Comparison of ENCODE assay signal across 21 cellular contexts in genomic region chr2:115867024-115867423, GRCh38.
DNase-seq lines count a peak whose midpoint lies in the region; ATAC-seq, FAIRE-seq and TF ChIP-seq lines count a peak whose summit lies in the region.
"Had no signal": no experiment of that assay in that cellular context is flagged by ENCODE, and none has a peak within 500 bp of the region (broad histone marks: within the 10 kb centered on the region; RNA-seq: fewer than 3 reads in every experiment).

No MANE protein-coding gene starts in this region.

- TF ChIP-seq POLR2A in A549 (IDR thresholded peaks at IDR 0.05; ENCODE audit: low read length) = no peak
- no peak for TF ChIP-seq POLR2A in IMR-90 (IDR thresholded peaks at IDR 0.05; ENCODE audit: low read depth, low read length)
- no peak for TF ChIP-seq POLR2A in K562 (conservative IDR thresholded peaks at IDR 0.05)

- H3K27me3 ChIP-seq in IMR-90 (ENCODE audit: control insufficient read depth, insufficient read depth, low read length) (no peaks in the 10 kb centered on the region), K562 (ENCODE audit: control insufficient read depth in 2 of 2, insufficient read depth in 2 of 2, low read length in 2 of 2) (no peaks in the 10 kb centered on the region)
- H3K27me3 ChIP-seq: BLaER1 treated with 17β-estradiol and CSF1 and Interleukin-3, amounts not matched to agents 10 nM and 100 nM had no signal

- H3K27me3 Mint-ChIP-seq in activated T-helper 2 cell treated with anti-CD3 and anti-CD28 coated beads, Interferon-gamma antibody, Interleukin-2, Interleukin-4, amounts not matched to agents 10 μg/mL and 5 μg/mL and 100 μg/mL, durations not matched to agents 14 hours and 24 hours and 36 hours (ENCODE audit: low read depth) = no peaks in the 10 kb centered on the region
- H3K27me3 Mint-ChIP-seq: B cell; CD4-positive, alpha-beta T cell had no signal

- H3K4me1 ChIP-seq in A549 (no peaks in the 10 kb centered on the region), IMR-90 (ENCODE audit: control insufficient read depth, insufficient read depth, low read length) (no peaks in the 10 kb centered on the region), K562 (replicated peaks in 1 of 2; ENCODE audit: control insufficient read depth in 2 of 2, insufficient read depth in 2 of 2, low read length in 2 of 2) (no peaks in the 10 kb centered on the region)
- H3K4me1 ChIP-seq: BLaER1 treated with 17β-estradiol and CSF1 and Interleukin-3, amounts not matched to agents 10 nM and 100 nM; Caco-2 had no signal

- H3K9me3 Mint-ChIP-seq in activated T-helper 2 cell treated with anti-CD3 and anti-CD28 coated beads, Interferon-gamma antibody, Interleukin-2, Interleukin-4, amounts not matched to agents 10 μg/mL and 5 μg/mL and 100 μg/mL, durations not matched to agents 14 hours and 24 hours and 36 hours = peaks cover 27% of the 10 kb centered on the region

- FAIRE-seq in A549 (lab: Jason Lieb, UNC) = no peak
- no peak for FAIRE-seq in K562 (lab: Jason Lieb, UNC)
- FAIRE-seq: A204.1, D721Med, G401.6, GM12891, GM19239 had no signal

- H3K36me3 ChIP-seq in IMR-90 (ENCODE audit: control insufficient read depth, insufficient read depth, low read length) (no peaks in the 10 kb centered on the region), K562 (ENCODE audit: control insufficient read depth, insufficient read depth, low read length) (no peaks in the 10 kb centered on the region)
- H3K36me3 ChIP-seq: BLaER1 treated with 17β-estradiol and CSF1 and Interleukin-3, amounts not matched to agents 10 nM and 100 nM had no signal

- dilution Hi-C loops in IMR-90 (cut with HindIII; ENCODE audit: low sequenced_read_pairs, unreplicated experiment) = no loop called here

- no peak overlapping the region for H3K27ac Mint-ChIP-seq in activated T-helper 2 cell treated with anti-CD3 and anti-CD28 coated beads, Interferon-gamma antibody, Interleukin-2, Interleukin-4, amounts not matched to agents 10 μg/mL and 5 μg/mL and 100 μg/mL, durations not matched to agents 14 hours and 24 hours and 36 hours
- H3K27ac Mint-ChIP-seq: B cell; CD4-positive, alpha-beta T cell; CD8-positive, alpha-beta T cell had no signal

- H4K20me1 ChIP-seq in IMR-90 (ENCODE audit: insufficient read depth, low read length) = no peaks in the 10 kb centered on the region
- H4K20me1 ChIP-seq in K562 (replicated peaks; ENCODE audit: control insufficient read depth, insufficient read depth, low read length) = no peaks in the 10 kb centered on the region
- H4K20me1 ChIP-seq: BLaER1 treated with 17β-estradiol and CSF1 and Interleukin-3, amounts not matched to agents 10 nM and 100 nM had no signal

- H3K56ac ChIP-seq in IMR-90 (ENCODE audit: extremely low read depth, insufficient read depth, low read length) = no peak overlapping the region

- no peak overlapping the region for H2AK5ac ChIP-seq in IMR-90 (ENCODE audit: low read depth, low read length)

- in situ Hi-C loops in IMR-90 (cut with MboI; ENCODE audit: low sequenced_read_pairs) = no loop called here
- in situ Hi-C loops in K562 (cut with MboI) = no loop called here

- H2BK120ac ChIP-seq in IMR-90 (ENCODE audit: low read depth, low read length) = no peak overlapping the region

- intact Hi-C loops in IMR-90 (cut with micrococcal nuclease) (no loop called here), K562 (cut with micrococcal nuclease) (no loop called here)
- intact Hi-C loops in activated T-helper 2 cell treated with anti-CD3 and anti-CD28 coated beads, Interferon-gamma antibody, Interleukin-2, Interleukin-4, amounts not matched to agents 10 μg/mL and 5 μg/mL and 100 μg/mL, durations not matched to agents 14 hours and 24 hours and 36 hours (cut with micrococcal nuclease) = no loop called here

- no peak overlapping the region for H4K5ac ChIP-seq in IMR-90 (ENCODE audit: low read depth, low read length)

- BruUV-seq in IMR-90 (replicated peaks; lab: Mats Ljungman, UMichigan) (no TSS peak), K562 (replicated peaks; lab: Mats Ljungman, UMichigan) (no TSS peak)

- no peak overlapping the region for H3K4ac ChIP-seq in IMR-90 (ENCODE audit: low read depth, low read length)

- H2BK20ac ChIP-seq in IMR-90 (ENCODE audit: low read depth, low read length) = no peak overlapping the region

- H3K36me3 Mint-ChIP-seq in activated T-helper 2 cell treated with anti-CD3 and anti-CD28 coated beads, Interferon-gamma antibody, Interleukin-2, Interleukin-4, amounts not matched to agents 10 μg/mL and 5 μg/mL and 100 μg/mL, durations not matched to agents 14 hours and 24 hours and 36 hours (ENCODE audit: low read depth) = no peaks in the 10 kb centered on the region
- H3K36me3 Mint-ChIP-seq: CD8-positive, alpha-beta T cell had no signal

- H3K79me1 ChIP-seq in IMR-90 (ENCODE audit: low read depth in 1 of 2, low read length in 2 of 2) = no peaks in the 10 kb centered on the region

- no peak overlapping the region for H3K4me3 Mint-ChIP-seq in activated T-helper 2 cell treated with anti-CD3 and anti-CD28 coated beads, Interferon-gamma antibody, Interleukin-2, Interleukin-4, amounts not matched to agents 10 μg/mL and 5 μg/mL and 100 μg/mL, durations not matched to agents 14 hours and 24 hours and 36 hours (ENCODE audit: low read depth)
- H3K4me3 Mint-ChIP-seq: B cell; CD4-positive, alpha-beta T cell; CD8-positive, alpha-beta T cell had no signal

- no peak for TF ChIP-seq EP300 in A549 (IDR thresholded peaks at IDR 0.05)
- TF ChIP-seq EP300 in K562 (IDR thresholded peaks at IDR 0.05; ENCODE audit: low read length) = no peak

- TF ChIP-seq RAD21 in A549 (conservative IDR thresholded peaks at IDR 0.05 in 1 of 2, IDR thresholded peaks at IDR 0.05 in 1 of 2) (no peak), IMR-90 (IDR thresholded peaks at IDR 0.05; ENCODE audit: low read length) (no peak), K562 (CRISPR knock-in tag; conservative IDR thresholded peaks at IDR 0.05 in 1 of 2, IDR thresholded peaks at IDR 0.05 in 1 of 2) (no peak)

- POLR2A ChIA-PET in A549 (lab: Yijun Ruan, JAX) = no interaction called here
- POLR2A ChIA-PET in IMR-90 (lab: Charles Lee; ENCODE audit: unreplicated experiment) = no interaction called here
- POLR2A ChIA-PET in K562 (lab: Yijun Ruan, JAX) = no interaction called here

- H3K18ac ChIP-seq in IMR-90 (ENCODE audit: low read depth, low read length) = no peak overlapping the region

- CTCF ChIA-PET in A549 (lab: Yijun Ruan, JAX) (no interaction called here), IMR-90 (lab: Yijun Ruan, JAX) (no interaction called here), K562 (lab: Yijun Ruan, JAX; ENCODE audit: low intra/inter-chr PET ratio) (no interaction called here)

- H3K27ac ChIP-seq in A549 (no peak overlapping the region), IMR-90 (ENCODE audit: insufficient read depth, low read length) (no peak overlapping the region), K562 (ENCODE audit: extremely low read depth, low read depth, low read length) (no peak overlapping the region)
- H3K27ac ChIP-seq: BLaER1 treated with 17β-estradiol and CSF1 and Interleukin-3, amounts not matched to agents 10 nM and 100 nM; C4-2B had no signal

- H3K4me2 ChIP-seq in A549 (no peak overlapping the region), IMR-90 (ENCODE audit: low read depth, low read length) (no peak overlapping the region), K562 (ENCODE audit: insufficient read depth, low read length) (no peak overlapping the region)
- H3K4me2 ChIP-seq: BLaER1 treated with 17β-estradiol and CSF1 and Interleukin-3, amounts not matched to agents 10 nM and 100 nM had no signal

- no peak for DNase-seq in A549 (ENCODE audit: low read depth in 1 of 2, low spot score in 1 of 2)
- DNase-seq in IMR-90 = no peak
- DNase-seq in K562 (ENCODE audit: extremely low read depth in 1 of 4, low spot score in 3 of 4) = no peak
- no peak for DNase-seq in activated T-helper 2 cell treated with anti-CD3 and anti-CD28 coated beads, Interferon-gamma antibody, Interleukin-2, Interleukin-4, amounts not matched to agents 10 μg/mL and 5 μg/mL and 100 μg/mL, durations not matched to agents 14 hours and 24 hours and 36 hours (ENCODE audit: low spot score)
- DNase-seq: 8988T; AML-193; Caco-2; Calu3; CD4-positive, alpha-beta T cell; CD8-positive, alpha-beta T cell; DMS79 treated with DMSO at 0.1 percent for 48 hours; GF-D8 had no signal

- H3K9me3 ChIP-seq in A549 (peaks cover 5% of the 10 kb centered on the region; the same call in 1 of the 3 replicates), IMR-90 (ENCODE audit: control insufficient read depth, insufficient read depth, low read length) (0 out of 2 replicates have a peak, but pooled peaks cover 2% of the 10 kb centered on the region), K562 (replicated peaks; ENCODE audit: control insufficient read depth, insufficient read depth, low read depth, low read length) (no peaks in the 10 kb centered on the region; the same call in 1 of the 2 replicates)
- H3K9me3 ChIP-seq: BLaER1 treated with 17β-estradiol and CSF1 and Interleukin-3, amounts not matched to agents 10 nM and 100 nM; Caco-2 had no signal

- no peak overlapping the region for H3K9ac ChIP-seq in IMR-90 (ENCODE audit: low read depth, low read length)
- no peak overlapping the region for H3K9ac ChIP-seq in K562 (ENCODE audit: insufficient read depth in 1 of 2, low read depth in 2 of 2, low read length in 2 of 2)
- H3K9ac ChIP-seq: BLaER1 treated with 17β-estradiol and CSF1 and Interleukin-3, amounts not matched to agents 10 nM and 100 nM had no signal

- H4K8ac ChIP-seq in IMR-90 (ENCODE audit: low read depth in 2 of 2, low read length in 2 of 2) = no peak overlapping the region

- no peaks in the 10 kb centered on the region for H3K79me2 ChIP-seq in K562 (ENCODE audit: control insufficient read depth, insufficient read depth, low read length)

- H2AFZ ChIP-seq in IMR-90 (replicated peaks; ENCODE audit: low read length, poor library complexity) (no peak overlapping the region), K562 (ENCODE audit: low read depth, low read length) (no peak overlapping the region)

- no peaks in the 10 kb centered on the region for H3K9me1 ChIP-seq in IMR-90 (ENCODE audit: insufficient read depth, low read length)
- no peaks in the 10 kb centered on the region for H3K9me1 ChIP-seq in K562 (ENCODE audit: control insufficient read depth, insufficient read depth, low read length)

- H3K23ac ChIP-seq in IMR-90 (ENCODE audit: low read depth, low read length) = no peak overlapping the region

- ATAC-seq in A549 (no peak), IMR-90 (ENCODE audit: low read depth) (no peak), K562 (no peak), HG02884 (IDR thresholded peaks at IDR 0.05; ENCODE audit: unreplicated experiment) (no peak)
- ATAC-seq: CD8-positive, alpha-beta T cell had no signal

- H3K4me3 ChIP-seq in A549 (no peak overlapping the region), IMR-90 (ENCODE audit: insufficient read depth, low read depth, low read length) (no peak overlapping the region), K562 (no peak overlapping the region)
- H3K4me3 ChIP-seq: BLaER1 treated with 17β-estradiol and CSF1 and Interleukin-3, amounts not matched to agents 10 nM and 100 nM had no signal

- H3K14ac ChIP-seq in IMR-90 (replicated peaks; ENCODE audit: low read depth, low read length) = no peak overlapping the region

- H2BK15ac ChIP-seq in IMR-90 (ENCODE audit: low read depth, low read length) = no peak overlapping the region

- no peak overlapping the region for H2AK9ac ChIP-seq in IMR-90 (replicated peaks; ENCODE audit: low read depth, low read length, poor library complexity)

- H3K4me1 Mint-ChIP-seq in activated T-helper 2 cell treated with anti-CD3 and anti-CD28 coated beads, Interferon-gamma antibody, Interleukin-2, Interleukin-4, amounts not matched to agents 10 μg/mL and 5 μg/mL and 100 μg/mL, durations not matched to agents 14 hours and 24 hours and 36 hours (ENCODE audit: low read depth) = no peaks in the 10 kb centered on the region
- H3K4me1 Mint-ChIP-seq: B cell had no signal

- no peak overlapping the region for H4K91ac ChIP-seq in IMR-90 (ENCODE audit: insufficient read depth, low read depth, low read length)

- H2BK5ac ChIP-seq in IMR-90 (ENCODE audit: low read depth, low read length, poor library complexity, severe bottlenecking) = no peak overlapping the region

- no peak for TF ChIP-seq CTCF in A549 (IDR thresholded peaks at IDR 0.05)
- no peak for TF ChIP-seq CTCF in IMR-90 (conservative IDR thresholded peaks at IDR 0.05; ENCODE audit: low read depth, low read length)
- no peak for TF ChIP-seq CTCF in K562 (IDR thresholded peaks at IDR 0.05 in 2 of 3, conservative IDR thresholded peaks at IDR 0.05 in 1 of 3; ENCODE audit: insufficient read depth in 2 of 3, low read depth in 1 of 3, low read length in 3 of 3)

Comparison
In these comparisons a context has a peak if more than half of its experiments do, and no peak if none do; other contexts are left out.
1. Of the 35 proteins assayed by ChIP-seq in both K562 and A549: peak only in K562: none; only in A549: MAFK; in both: none; in neither: 34.